In the genomic region with DNA sequence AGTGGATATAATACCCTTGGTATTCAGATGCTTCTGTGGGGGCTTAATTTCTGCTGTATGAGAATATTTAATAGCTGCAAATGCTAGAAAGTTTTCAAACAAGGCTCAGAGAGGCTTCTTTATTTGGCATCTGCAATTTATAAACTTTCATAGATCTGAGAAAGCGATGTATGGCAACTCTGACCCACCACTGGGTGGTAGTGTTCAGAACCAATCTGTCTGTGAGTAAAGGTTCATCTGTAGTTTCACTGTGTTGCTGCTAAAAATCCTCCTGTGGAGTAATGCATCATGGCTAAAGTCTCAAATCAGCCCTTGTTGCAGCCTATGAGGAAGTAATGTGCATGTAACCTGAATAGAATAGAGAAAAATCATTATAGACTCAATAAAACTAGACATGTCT, we compare ENCODE assay signal across 12 cellular contexts. TPM values are rescaled to one million over a fixed set of nuclear protein-coding genes. Genes with fewer than 3 reads are reported as not detected.
DNase-seq lines count a peak whose midpoint lies in the region; ATAC-seq, FAIRE-seq and TF ChIP-seq lines count a peak whose summit lies in the region.
"Had no signal": no experiment of that assay in that cellular context is flagged by ENCODE, and none has a peak within 500 bp of the region (broad histone marks: within the 10 kb centered on the region; RNA-seq: fewer than 3 reads in every experiment).

No MANE protein-coding gene starts in this region.

- no peaks in the 10 kb centered on the region for H3K36me3 ChIP-seq in left ventricle myocardium inferior
- no peaks in the 10 kb centered on the region for H3K36me3 ChIP-seq in PC-9 (ENCODE audit: low read depth)
- H3K36me3 ChIP-seq: adrenal gland had no signal

- FAIRE-seq in urothelium cell line (lab: Jason Lieb, UNC): no peak

- no peak overlapping the region for H3K4me2 ChIP-seq in PC-9

- intact Hi-C loops in left ventricle myocardium inferior (cut with micrococcal nuclease) (no loop called here), left ventricle myocardium superior (cut with micrococcal nuclease) (no loop called here), PC-9 (cut with micrococcal nuclease; ENCODE audit: unreplicated experiment) (no loop called here)

- CTCF ChIA-PET in PC-9 (lab: Charles Lee): no interaction called here

- H3K27me3 ChIP-seq in left ventricle myocardium inferior (ENCODE audit: low read depth) (no peaks in the 10 kb centered on the region), PC-9 (ENCODE audit: insufficient read depth, low read depth) (no peaks in the 10 kb centered on the region)
- H3K27me3 ChIP-seq: adrenal gland had no signal

- no peaks in the 10 kb centered on the region for H3K9me3 ChIP-seq in left ventricle myocardium inferior (replicated peaks)
- H3K9me3 ChIP-seq in PC-9 (ENCODE audit: insufficient read depth, low read depth): no peaks in the 10 kb centered on the region
- H3K9me3 ChIP-seq: adrenal gland had no signal

- no peak for TF ChIP-seq POLR2A in erythroblast (IDR thresholded peaks at IDR 0.05; ENCODE audit: low read length)

- peaks cover 7% of the 10 kb centered on the region for H3K4me1 ChIP-seq in left ventricle myocardium inferior
- H3K4me1 ChIP-seq in PC-9 (replicated peaks; ENCODE audit: insufficient read depth): no peaks in the 10 kb centered on the region
- H3K4me1 ChIP-seq: adrenal gland had no signal

- H3K9me2 ChIP-seq in PC-9 (ENCODE audit: insufficient read depth): no peaks in the 10 kb centered on the region

- H4K20me1 ChIP-seq in PC-9 (ENCODE audit: insufficient read depth): no peaks in the 10 kb centered on the region

- peak; percentile 43 for TF ChIP-seq CTCF in left ventricle myocardium inferior (IDR thresholded peaks at IDR 0.05; ENCODE audit: borderline replicate concordance)
- TF ChIP-seq CTCF in PC-9 (conservative IDR thresholded peaks at IDR 0.05): peak; percentile 37; the same call in 1 of the 2 replicates

- H3K79me2 ChIP-seq in PC-9 (ENCODE audit: low read depth): no peaks in the 10 kb centered on the region

- H3F3A ChIP-seq in PC-9 (ENCODE audit: insufficient read depth, low read depth): no peaks in the 10 kb centered on the region

- H3K4me3 ChIP-seq in left ventricle myocardium inferior: no peak overlapping the region
- no peak overlapping the region for H3K4me3 ChIP-seq in PC-9
- H3K4me3 ChIP-seq: adrenal gland had no signal

- BruUV-seq in PC-9 (replicated peaks; lab: Mats Ljungman, UMichigan): no TSS peak

- H3K27ac ChIP-seq in left ventricle myocardium inferior (replicated peaks) (no peak overlapping the region), PC-9 (no peak overlapping the region)
- H3K27ac ChIP-seq: adrenal gland, epithelial cell of prostate had no signal

- no peak for DNase-seq in left ventricle myocardium inferior
- no peak for DNase-seq in left ventricle myocardium superior
- DNase-seq in PC-9: no peak
- DNase-seq in hepatic stellate cell (ENCODE audit: low spot score): peak; percentile 6
- DNase-seq in urothelium cell line (ENCODE audit: low spot score): peak; percentile 8
- DNase-seq in NCI-H774 (lab: John Stamatoyannopoulos, UW): no peak
- no peak for DNase-seq in NCI-H2196 (lab: John Stamatoyannopoulos, UW; ENCODE audit: unreplicated experiment)
- no peak for DNase-seq in erythroblast (lab: John Stamatoyannopoulos, UW)
- DNase-seq: adrenal gland; CD8-positive, alpha-beta T cell; T-helper 1 cell had no signal

- H2AFZ ChIP-seq in PC-9: no peak overlapping the region

- no peak for ATAC-seq in left ventricle myocardium superior
- ATAC-seq: CD8-positive, alpha-beta T cell had no signal

- POLR2A ChIA-PET in PC-9 (lab: Charles Lee; ENCODE audit: unreplicated experiment): no interaction called here

RNA-seq across cellular contexts. Expression of a gene that starts 47.4 kb away (rescaled TPM):
- total RNA-seq in left ventricle myocardium inferior: 7.0 TPM
- 4.9 TPM for total RNA-seq in left ventricle myocardium superior
- not detected in 2 replicates for total RNA-seq in PC-9 (2021)
- total RNA-seq: CD8-positive, alpha-beta T cell had no signal

Comparison
In these comparisons a context has a peak if more than half of its experiments do, and no peak if none do; other contexts are left out.
1. DNase-seq: peak in hepatic stellate cell (single experiment) and urothelium cell line (single experiment); none in left ventricle myocardium inferior (single experiment), left ventricle myocardium superior (single experiment), PC-9 (0 of 2), NCI-H774 (single experiment), NCI-H2196 (single experiment) and erythroblast (0 of 2).